17 cellular contexts compared by ENCODE assay signal in the genomic region with DNA sequence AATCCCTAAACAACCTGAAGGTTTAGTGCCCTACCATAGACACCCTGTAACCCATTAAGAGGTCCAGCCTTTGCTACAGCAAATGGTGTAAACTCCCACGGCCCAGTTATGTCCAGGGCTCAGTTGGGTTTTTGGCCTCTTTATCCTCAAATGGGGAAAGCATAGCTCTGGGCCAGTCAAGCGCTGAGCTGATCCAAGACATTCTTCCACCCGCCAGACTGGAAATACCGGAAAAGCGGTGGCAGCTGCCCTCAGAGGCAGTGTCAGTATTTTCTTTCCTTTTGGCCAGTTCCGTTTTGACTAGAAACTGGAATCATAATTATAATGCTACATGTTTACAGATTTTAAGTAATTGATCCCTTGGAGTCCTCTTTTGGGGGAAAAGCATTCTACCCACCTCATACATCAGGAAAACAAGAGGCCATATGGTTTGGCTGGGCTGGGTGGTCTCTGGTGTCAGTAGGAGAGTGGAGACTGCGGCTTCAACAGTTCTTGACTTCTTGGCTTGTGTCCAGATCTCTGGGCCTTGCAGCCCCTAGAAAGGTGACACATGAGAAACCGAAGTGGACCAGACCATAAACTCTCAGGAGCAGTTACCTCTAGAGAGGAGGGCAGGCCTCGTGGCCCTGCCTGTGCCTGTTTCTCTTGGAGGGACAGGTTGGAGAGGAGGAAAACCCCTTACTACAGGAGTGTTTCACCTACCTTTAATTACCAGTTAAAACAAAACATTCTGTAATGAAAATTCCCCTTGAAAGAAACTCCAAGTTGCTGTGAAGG. TPM values are rescaled to one million over a fixed set of nuclear protein-coding genes. Genes with fewer than 3 reads are reported as not detected.
A peak's percentile ranks its signal among the peaks of the same experiment; 100 is the strongest.
DNase-seq lines count a peak whose midpoint lies in the region; ATAC-seq, FAIRE-seq and TF ChIP-seq lines count a peak whose summit lies in the region.
"Had no signal": no experiment of that assay in that cellular context is flagged by ENCODE, and none has a peak within 500 bp of the region (broad histone marks: within the 10 kb centered on the region; RNA-seq: fewer than 3 reads in every experiment).

No MANE protein-coding gene starts in this region.

- RAD21 ChIA-PET in GM12878 (lab: Charles Lee; ENCODE audit: unreplicated experiment) = interaction anchor here (0.8 to 6.2 kb wide), 4 partner anchors 9 to 31 kb away, joined by 3 to 58 read pairs (median 6); no protein-coding TSS in a partner anchor

- H3K36me3 ChIP-seq in GM12878 (ENCODE audit: control insufficient read depth in 2 of 2, insufficient read depth in 2 of 2, low read length in 1 of 2) (peaks cover 0 to 3% of the 10 kb centered on the region in 2 experiments; a peak in 1 of 4 replicates), transverse colon (no peaks in the 10 kb centered on the region)
- H3K36me3 ChIP-seq: upper lobe of left lung had no signal

- no peak for FAIRE-seq in GM12878 (lab: Jason Lieb, UNC)
- FAIRE-seq: islet of Langerhans had no signal

- H3K4me3 ChIP-seq in GM12878 (no peak overlapping the region), transverse colon (no peak overlapping the region)
- H3K4me3 ChIP-seq: upper lobe of left lung had no signal

- ATAC-seq in GM12878 (peak; percentile 24), left colon (peak; percentile 80)

- H3K27me3 ChIP-seq in GM12878 (replicated peaks in 1 of 2; ENCODE audit: control insufficient read depth in 2 of 2, insufficient read depth in 2 of 2, low read length in 1 of 2) (no peaks in the 10 kb centered on the region), transverse colon (peaks cover 17% of the 10 kb centered on the region)
- H3K27me3 ChIP-seq: upper lobe of left lung had no signal

- 85% methylated on average over 9 of the region's 9 CpGs for WGBS in GM12878 (ENCODE audit: insufficient coverage, insufficient replicate concordance, low lambda C conversion rate, missing lambda C conversion rate)
- 48 to 62% methylated on average over 6 to 9 of the region's 9 CpGs for WGBS in transverse colon (ENCODE audit: low coverage in 1 of 2), 2 donors

- TF ChIP-seq EP300 in GM12878 (IDR thresholded peaks at IDR 0.05; ENCODE audit: borderline replicate concordance in 1 of 2, control insufficient read depth in 1 of 2, low read depth in 2 of 2, low read length in 2 of 2) (no peak), transverse colon (IDR thresholded peaks at IDR 0.05; ENCODE audit: low read depth) (no peak)

- no peak for TF ChIP-seq POLR2A in GM12878 (IDR thresholded peaks at IDR 0.05; ENCODE audit: low read depth, low read length)
- TF ChIP-seq POLR2A in transverse colon (IDR thresholded peaks at IDR 0.05) = no peak

- in situ Hi-C loops in GM12878 (cut with MboI) = loop anchor here (25.0 kb wide), 1 partner anchor 1727 kb away; no protein-coding TSS in a partner anchor
- in situ Hi-C loops in transverse colon (cut with MboI; ENCODE audit: low pct_ligation_motif_present in 1 of 4, low pct_unique_long_range_greater_than_20kb in 1 of 4, low sequenced_read_pairs in 3 of 4) = loop anchor here in 3 of 4 donors (10.0 to 25.0 kb wide), 2 partner anchors 415 to 427 kb away; no protein-coding TSS in a partner anchor

- no peak for TF ChIP-seq RAD21 in GM12878 (IDR thresholded peaks at IDR 0.05; ENCODE audit: insufficient read depth, low read depth, low read length)

- H3K4me2 ChIP-seq in GM12878 (ENCODE audit: control insufficient read depth, insufficient read depth) = 0 out of 2 replicates have a peak overlapping the region, but pooled peaks have one; percentile 2

- SMC1A ChIA-PET in GM12878 (lab: Charles Lee; ENCODE audit: uncharacterized antibody, unreplicated experiment) = interaction anchor here (1.0 to 1.1 kb wide), 2 partner anchors 9 to 27 kb away, joined by 4 read pairs; no protein-coding TSS in a partner anchor

- H4K20me1 ChIP-seq in GM12878 (ENCODE audit: control insufficient read depth, insufficient read depth) = no peaks in the 10 kb centered on the region

- no peak overlapping the region for H3K9ac ChIP-seq in GM12878 (ENCODE audit: control insufficient read depth, insufficient read depth, low read length)

- peaks cover 5% of the 10 kb centered on the region for H3K79me2 ChIP-seq in GM12878 (ENCODE audit: control insufficient read depth, insufficient read depth, low read length)

- peak overlapping the region; percentile 80 for H3K27ac ChIP-seq in GM12878 (ENCODE audit: control insufficient read depth, insufficient read depth)
- no peak overlapping the region for H3K27ac ChIP-seq in transverse colon
- H3K27ac ChIP-seq in substantia nigra (ENCODE audit: low read depth, low read length, poor library complexity, severe bottlenecking) = no peak overlapping the region

- TF ChIP-seq CTCF in GM12878 (IDR thresholded peaks at IDR 0.05 in 2 of 3, conservative IDR thresholded peaks at IDR 0.05 in 1 of 3; ENCODE audit: control insufficient read depth in 2 of 3, extremely low read depth in 1 of 3, insufficient read depth in 1 of 3, low read depth in 3 of 3, low read length in 3 of 3) (no peak), transverse colon (IDR thresholded peaks at IDR 0.05) (no peak)

- POLR2A ChIA-PET in GM12878 (lab: Charles Lee) = interaction anchor here (1.0 kb wide), 1 partner anchor 9 kb away, joined by 3 read pairs; no protein-coding TSS in a partner anchor

- DNase-seq in NCI-H524 (lab: John Stamatoyannopoulos, UW) (peak; percentile 25 to 44), NCI-H524 treated with DMSO at 0.1 percent for 48 hours (lab: John Stamatoyannopoulos, UW) (no peak), GM12878 (ENCODE audit: low read depth, low spot score) (no peak), left colon (peak in 1 of 2 donors; percentile 56), transverse colon (peak; percentile 59), 8988T (no peak), substantia nigra (lab: John Stamatoyannopoulos, UW) (no peak)
- no peak for DNase-seq in activated CD4-positive, alpha-beta T cell treated with anti-CD3 and anti-CD28 coated beads, Interleukin-2, amount 50 U/mL, for 4 hours
- DNase-seq: activated CD4-positive, alpha-beta memory T cell treated with anti-CD3 and anti-CD28 coated beads, Interleukin-2, amount 10 ng/mL, durations not matched to agents 7 days and 5 days; amygdala; GDM1; NCI-H1048; NCI-H2171 treated with DMSO at 0.1 percent for 48 hours; stimulated activated CD4-positive, alpha-beta T cell treated with anti-CD3 and anti-CD28 coated beads, Interleukin-4, amount 100 ng/mL, for 4 hours had no signal

- intact Hi-C loops in GM12878 (cut with micrococcal nuclease; ENCODE audit: unreplicated experiment) = no loop called here
- intact Hi-C loops in left colon (cut with DNase I, micrococcal nuclease) = loop anchor here in 1 of 2 donors (10.0 kb wide), 1 partner anchor 415 kb away; no protein-coding TSS in a partner anchor
- intact Hi-C loops in transverse colon (cut with DNase I; ENCODE audit: low total_unique reads) = loop anchor here (5.0 kb wide), 1 partner anchor 417 kb away; no protein-coding TSS in a partner anchor

- CTCF ChIA-PET in GM12878 (lab: Yijun Ruan, JAX) = no interaction called here

- H2AFZ ChIP-seq in GM12878 (ENCODE audit: control insufficient read depth, low read depth, low read length) = no peak overlapping the region; the same call in 1 of the 2 replicates

- no TSS peak for BruUV-seq in GM12878 (replicated peaks; lab: Mats Ljungman, UMichigan)

- no peaks in the 10 kb centered on the region; the same call in 1 of the 3 replicates for H3K9me3 ChIP-seq in GM12878 (replicated peaks; ENCODE audit: control insufficient read depth, insufficient read depth, low read length)
- no peaks in the 10 kb centered on the region for H3K9me3 ChIP-seq in transverse colon
- H3K9me3 ChIP-seq: upper lobe of left lung had no signal

- H3K4me1 ChIP-seq in GM12878 (ENCODE audit: control insufficient read depth, insufficient read depth, low read length) (peaks cover 79% of the 10 kb centered on the region), transverse colon (no peaks in the 10 kb centered on the region)

TF ChIP-seq in GM12878, 131 proteins besides CTCF, POLR2A, EP300 and RAD21 (continues in another document):
- TF ChIP-seq MEF2A (IDR thresholded peaks at IDR 0.05; ENCODE audit: insufficient read depth, low read depth, low read length) = no peak
- TF ChIP-seq FOXM1 (IDR thresholded peaks at IDR 0.05; ENCODE audit: low read depth, low read length) = no peak
- 0 out of 2 replicates have a peak, but pooled peaks have one; percentile 12 for TF ChIP-seq CREM (IDR thresholded peaks at IDR 0.05; ENCODE audit: low read depth)

RNA-seq across cellular contexts. Expression of a gene that starts 30.2 kb away (rescaled TPM):
- total RNA-seq in GM12878 (2013; cell fraction: nucleolus; rRNA removed) = 1.1 and 3.7 TPM in 2 replicates
- 8.2 and 19.4 TPM in 2 replicates for total RNA-seq in GM12878 (2014; rRNA removed)
- 2.7 and 3.4 TPM in 2 replicates for total RNA-seq in GM12878 (2014; rRNA removed; fragmentation: Illumina TruSeq; extraction: Trizol)
- total RNA-seq in GM12878 (2021) = 9.6 and 11.2 TPM in 2 replicates
- polyA plus RNA-seq in GM12878 (2011; ENCODE audit: low read depth) = 4.2 TPM
- polyA plus RNA-seq in GM12878 (2011; rRNA removed) = 3.4 and 3.7 TPM in 2 replicates
- 3.6 TPM in 2 replicates for polyA plus RNA-seq in GM12878 (2011; cell fraction: cytosol; rRNA removed)
- polyA plus RNA-seq in GM12878 (2011; cell fraction: nucleus; rRNA removed) = 2.7 and 3.7 TPM in 2 replicates
- polyA plus RNA-seq in GM12878 (2012) = 5.2 and 6.4 TPM in 2 replicates
- 1.1 and 2.8 TPM in 2 replicates for polyA plus RNA-seq in GM12878 (2014; fragmentation: Illumina TruSeq; extraction: Trizol)
- polyA plus RNA-seq in GM12878 (2014; fragmentation: Nextera tagmentation; extraction: Ambion mirVana) = 1 to 10 TPM in 1 of 2 experiments, under 1 TPM in 1; 0.90 to 3.3 TPM
- polyA plus RNA-seq in GM12878 (2014; rRNA removed) = 14.3 and 15.2 TPM in 2 replicates
- 10 to 100 TPM; 14.7 to 18.6 TPM for polyA plus RNA-seq in GM12878 (2016; fragmentation: Nextera tagmentation; extraction: Ambion mirVana)
- 1.0 and 2.1 TPM in 2 replicates for polyA minus RNA-seq in GM12878 (2011; rRNA and poly(A)+ RNA removed)
- 3.0 TPM in 1 of 2 replicates, not detected in the other for polyA minus RNA-seq in GM12878 (2011; cell fraction: cytosol; rRNA and poly(A)+ RNA removed)
- 1.1 and 1.6 TPM in 2 replicates for polyA minus RNA-seq in GM12878 (2011; cell fraction: nucleus; rRNA and poly(A)+ RNA removed)
- under 1 TPM; 0.20 to 0.37 TPM for total RNA-seq in left colon
- not detected for total RNA-seq in transverse colon
- total RNA-seq: activated CD4-positive, alpha-beta memory T cell treated with anti-CD3 and anti-CD28 coated beads, Interleukin-2, amount 10 ng/mL, durations not matched to agents 7 days and 5 days; cerebellum had no signal

Comparison
In these comparisons a context has a peak if more than half of its experiments do, and no peak if none do; other contexts are left out.
1. DNase-seq: peak in NCI-H524 (2 of 2) and transverse colon (single experiment); none in NCI-H524 treated with DMSO at 0.1 percent for 48 hours (single experiment), GM12878 (single experiment), 8988T (single experiment), activated CD4-positive, alpha-beta T cell treated with anti-CD3 and anti-CD28 coated beads, Interleukin-2, amount 50 U/mL, for 4 hours (0 of 2) and substantia nigra (0 of 49).